In genomic region chr14:67820428-67820881, GRCh38 we compare ENCODE assay signal across 8 cellular contexts. TPM values are rescaled to one million over a fixed set of nuclear protein-coding genes. Genes with fewer than 3 reads are reported as not detected.
DNase-seq lines count a peak whose midpoint lies in the region; ATAC-seq and TF ChIP-seq lines count a peak whose summit lies in the region.

No MANE protein-coding gene starts in this region.

- peaks cover 45% of the 10 kb centered on the region for H3K79me2 ChIP-seq in DOHH2 (ENCODE audit: control insufficient read depth, low read length)
- peaks cover 4% of the 10 kb centered on the region for H3K79me2 ChIP-seq in hepatocyte

- DNase-seq in HuH-7 (ENCODE audit: low spot score) (peak; percentile 15), WTC11 (ENCODE audit: low spot score) (no peak), hepatocyte (ENCODE audit: low spot score) (peak; percentile 64), activated gamma-delta T cell treated with Interleukin-2 at 50 U/mL for 16 hours (no peak)

- H3K9me3 ChIP-seq in DOHH2 (ENCODE audit: control insufficient read depth, insufficient read depth, low read length), result no peaks in the 10 kb centered on the region
- H3K9me3 ChIP-seq in hepatocyte (ENCODE audit: low read depth), result no peaks in the 10 kb centered on the region

- H4K20me1 ChIP-seq in DOHH2 (ENCODE audit: control insufficient read depth, insufficient read depth, low read depth, low read length) (no peaks in the 10 kb centered on the region), hepatocyte (ENCODE audit: insufficient read depth, poor library complexity, severe bottlenecking) (no peaks in the 10 kb centered on the region)

- WGBS in hepatocyte (ENCODE audit: low lambda C conversion rate, missing lambda C conversion rate), result 44% methylated on average over 12 of the region's 12 CpGs

- H3K4me1 ChIP-seq in DOHH2 (ENCODE audit: control insufficient read depth, low read length) (peaks cover 37% of the 10 kb centered on the region), hepatocyte (ENCODE audit: insufficient read depth) (peaks cover 7% of the 10 kb centered on the region)

- H3K9me2 ChIP-seq in DOHH2 (replicated peaks; ENCODE audit: control insufficient read depth, low read length) (no peaks in the 10 kb centered on the region), hepatocyte (replicated peaks; ENCODE audit: insufficient read depth) (no peaks in the 10 kb centered on the region)

- H3K9me3 Mint-ChIP-seq in WTC11, result no peaks in the 10 kb centered on the region
- no peaks in the 10 kb centered on the region for H3K9me3 Mint-ChIP-seq in stimulated activated memory B cell treated with anti-CD40 and anti-IgM and Interleukin-4, amounts not matched to agents 10 μg/mL and 1 μg/mL and 100 μg/mL, for 72 hours

- POLR2A ChIA-PET in WTC11 (lab: Charles Lee), result no interaction called here

- H3K4me3 ChIP-seq in DOHH2 (ENCODE audit: low read length) (peak overlapping the region; percentile 89), hepatocyte (peak overlapping the region; percentile 69)

- no peaks in the 10 kb centered on the region for H3K27me3 Mint-ChIP-seq in WTC11 (ENCODE audit: low read depth)
- H3K27me3 Mint-ChIP-seq in stimulated activated memory B cell treated with anti-CD40 and anti-IgM and Interleukin-4, amounts not matched to agents 10 μg/mL and 1 μg/mL and 100 μg/mL, for 72 hours, result no peaks in the 10 kb centered on the region

- CTCF ChIA-PET in WTC11 (lab: Charles Lee), result no interaction called here

- H3K4me1 Mint-ChIP-seq in WTC11, result peaks cover 25% of the 10 kb centered on the region
- H3K4me1 Mint-ChIP-seq in stimulated activated memory B cell treated with anti-CD40 and anti-IgM and Interleukin-4, amounts not matched to agents 10 μg/mL and 1 μg/mL and 100 μg/mL, for 72 hours, result peaks cover 30% of the 10 kb centered on the region

- H3K27ac ChIP-seq in DOHH2 (ENCODE audit: low read depth, low read length) (peak overlapping the region; percentile 55), hepatocyte (peak overlapping the region; percentile 87)

- no peak for ATAC-seq in WTC11
- ATAC-seq in stimulated activated memory B cell treated with anti-CD40 and anti-IgM and Interleukin-4, amounts not matched to agents 10 μg/mL and 1 μg/mL and 100 μg/mL, for 72 hours, result no peak
- no peak for ATAC-seq in GM18909 (IDR thresholded peaks at IDR 0.05; ENCODE audit: poor library complexity, unreplicated experiment)
- ATAC-seq in HG02678 (IDR thresholded peaks at IDR 0.05; ENCODE audit: unreplicated experiment), result no peak

- no peaks in the 10 kb centered on the region for H3K36me3 Mint-ChIP-seq in WTC11
- no peaks in the 10 kb centered on the region for H3K36me3 Mint-ChIP-seq in stimulated activated memory B cell treated with anti-CD40 and anti-IgM and Interleukin-4, amounts not matched to agents 10 μg/mL and 1 μg/mL and 100 μg/mL, for 72 hours

- no peak for TF ChIP-seq CTCF in DOHH2 (IDR thresholded peaks at IDR 0.05; ENCODE audit: low read depth, low read length, poor library complexity, severe bottlenecking)
- no peak for TF ChIP-seq CTCF in WTC11 (IDR thresholded peaks at IDR 0.05)
- no peak for TF ChIP-seq CTCF in hepatocyte (IDR thresholded peaks at IDR 0.05; ENCODE audit: poor library complexity)

- peak overlapping the region; percentile 95 for H3K4me3 Mint-ChIP-seq in WTC11
- peak overlapping the region; percentile 99 for H3K4me3 Mint-ChIP-seq in stimulated activated memory B cell treated with anti-CD40 and anti-IgM and Interleukin-4, amounts not matched to agents 10 μg/mL and 1 μg/mL and 100 μg/mL, for 72 hours

- H3K27me3 ChIP-seq in DOHH2 (ENCODE audit: control insufficient read depth, low read length) (no peaks in the 10 kb centered on the region), hepatocyte (no peaks in the 10 kb centered on the region)

- peak overlapping the region; percentile 84 for H3K27ac Mint-ChIP-seq in WTC11
- H3K27ac Mint-ChIP-seq in stimulated activated memory B cell treated with anti-CD40 and anti-IgM and Interleukin-4, amounts not matched to agents 10 μg/mL and 1 μg/mL and 100 μg/mL, for 72 hours, result peak overlapping the region; percentile 99

- H3K4me2 ChIP-seq in DOHH2 (ENCODE audit: low read length) (peak overlapping the region; percentile 92), hepatocyte (peak overlapping the region; percentile 79)

- peak overlapping the region; percentile 93 for H2AFZ ChIP-seq in hepatocyte

- H3K36me3 ChIP-seq in DOHH2 (ENCODE audit: control insufficient read depth, low read length) (peaks cover 24% of the 10 kb centered on the region), hepatocyte (replicated peaks; ENCODE audit: insufficient read depth, low read depth) (no peaks in the 10 kb centered on the region)

- peaks cover 15% of the 10 kb centered on the region for H3F3A ChIP-seq in DOHH2 (ENCODE audit: control insufficient read depth, insufficient read depth)

TF ChIP-seq in WTC11, 78 proteins besides CTCF, POLR2A, EP300 and RAD21:
- TF ChIP-seq E2F1 (CRISPR knock-in tag; IDR thresholded peaks at IDR 0.05) (no peak), ZNF263 (CRISPR knock-in tag; IDR thresholded peaks at IDR 0.05; ENCODE audit: low read depth) (no peak), ZMAT4 (CRISPR knock-in tag; IDR thresholded peaks at IDR 0.05) (no peak), IRF1 (CRISPR knock-in tag; IDR thresholded peaks at IDR 0.05) (no peak), GTF2I (CRISPR knock-in tag; conservative IDR thresholded peaks at IDR 0.05) (no peak), CREM (CRISPR knock-in tag; IDR thresholded peaks at IDR 0.05) (no peak), USF2 (CRISPR knock-in tag; IDR thresholded peaks at IDR 0.05) (no peak), EMX1 (CRISPR knock-in tag; IDR thresholded peaks at IDR 0.05) (no peak), ERG (CRISPR knock-in tag; IDR thresholded peaks at IDR 0.05) (no peak), IRF2 (CRISPR knock-in tag; IDR thresholded peaks at IDR 0.05; ENCODE audit: borderline replicate concordance, low read depth) (no peak), HMGA2 (CRISPR knock-in tag; IDR thresholded peaks at IDR 0.05) (no peak), ZNF317 (CRISPR knock-in tag; IDR thresholded peaks at IDR 0.05; ENCODE audit: borderline replicate concordance, low read depth) (no peak), ATF1 (CRISPR knock-in tag; IDR thresholded peaks at IDR 0.05) (no peak), HMGXB4 (CRISPR knock-in tag; IDR thresholded peaks at IDR 0.05) (no peak), RELA (CRISPR knock-in tag; IDR thresholded peaks at IDR 0.05; ENCODE audit: borderline replicate concordance) (no peak)
TF ChIP-seq in WTC11: peak in this region for 0.

RNA-seq across cellular contexts. Expression of gene RAD51B, which starts 0.9 kb away (rescaled TPM):
- total RNA-seq in WTC11 (2021) (14.2 to 27.8 TPM (median 26.4 TPM) in 3 replicates), hepatocyte (18.0 and 27.3 TPM in 2 replicates)
- polyA plus RNA-seq in hepatocyte, result 10.1 and 17.2 TPM in 2 replicates

RNA-seq across cellular contexts. Expression of gene ZFYVE26, which starts 4.1 kb away (rescaled TPM):
- total RNA-seq in WTC11 (2021) (18.8 to 25.8 TPM (median 20.9 TPM) in 3 replicates), hepatocyte (23.9 and 32.3 TPM in 2 replicates)
- 5.5 and 6.4 TPM in 2 replicates for polyA plus RNA-seq in hepatocyte

Comparison
In these comparisons a context has a peak if more than half of its experiments do, and no peak if none do; other contexts are left out.
1. DNase-seq: peak in HuH-7 (single experiment) and hepatocyte (single experiment); none in WTC11 (single experiment) and activated gamma-delta T cell treated with Interleukin-2 at 50 U/mL for 16 hours (single experiment).